18 cellular contexts compared by ENCODE assay signal in genomic region chr14:96206461-96206860, GRCh38. TPM values are rescaled to one million over a fixed set of nuclear protein-coding genes. Genes with fewer than 3 reads are reported as not detected.
DNase-seq lines count a peak whose midpoint lies in the region; ATAC-seq and TF ChIP-seq lines count a peak whose summit lies in the region.
"Had no signal": no experiment of that assay in that cellular context is flagged by ENCODE, and none has a peak within 500 bp of the region (broad histone marks: within the 10 kb centered on the region; RNA-seq: fewer than 3 reads in every experiment).

No MANE protein-coding gene starts in this region.

- DNase-seq in A673 (ENCODE audit: low spot score) (peak; percentile 16), MG63 (no peak), coronary artery (ENCODE audit: low spot score) (no peak), NCI-H226 (no peak), HAP-1 (ENCODE audit: low spot score in 2 of 2) (no peak)
- DNase-seq in stimulated activated CD4-positive, alpha-beta T cell treated with anti-CD3 and anti-CD28 coated beads, Interleukin-15, amount 100 ng/mL, for 24 hours: no peak
- DNase-seq: activated CD8-positive, alpha-beta memory T cell treated with anti-CD3 and anti-CD28 coated beads, Interleukin-2, amount 50 U/mL, for 48 hours; activated naive CD8-positive, alpha-beta T cell treated with anti-CD3 and anti-CD28 coated beads, Interleukin-2, amount 10 ng/mL, durations not matched to agents 7 days and 5 days; AML-193; GOT3; left cardiac atrium; NCI-H1105; nephron progenitor cell; SIG-M5; spleen had no signal

- H3K9ac ChIP-seq in muscle layer of colon (ENCODE audit: low read length): no peak overlapping the region

- H3K27me3 ChIP-seq in A673 (replicated peaks; ENCODE audit: insufficient read depth, low read depth, low read length, poor library complexity): no peaks in the 10 kb centered on the region
- no peaks in the 10 kb centered on the region for H3K27me3 ChIP-seq in MG63
- H3K27me3 ChIP-seq in muscle layer of colon (ENCODE audit: control insufficient read depth in 1 of 2, insufficient read depth in 2 of 2, low read length in 2 of 2): no peaks in the 10 kb centered on the region
- H3K27me3 ChIP-seq in HAP-1 (ENCODE audit: low read depth): peaks cover 72% of the 10 kb centered on the region

- H3K4me1 ChIP-seq in A673 (ENCODE audit: insufficient read depth, low read length, poor library complexity, severe bottlenecking) (peaks cover 10% of the 10 kb centered on the region), muscle layer of colon (ENCODE audit: insufficient read depth, low read length) (peaks cover 20% of the 10 kb centered on the region), HAP-1 (no peaks in the 10 kb centered on the region)

- H3K36me3 ChIP-seq in A673 (ENCODE audit: insufficient read depth, low read length, poor library complexity, severe bottlenecking) (no peaks in the 10 kb centered on the region), MG63 (peaks cover 2% of the 10 kb centered on the region; the same call in 1 of the 2 replicates), muscle layer of colon (ENCODE audit: insufficient read depth, low read length) (no peaks in the 10 kb centered on the region), HAP-1 (replicated peaks) (no peaks in the 10 kb centered on the region)
- H3K36me3 ChIP-seq: spleen had no signal

- intact Hi-C loops in A673 (cut with micrococcal nuclease; ENCODE audit: unreplicated experiment): no loop called here

- CTCF ChIA-PET in A673 (lab: Charles Lee): interaction anchor here (0.6 kb wide), 1 partner anchor 535 kb away, joined by 12 read pairs; no protein-coding TSS in a partner anchor

- TF ChIP-seq CTCF in A673 (conservative IDR thresholded peaks at IDR 0.05; ENCODE audit: low read depth, low read length) (no peak), coronary artery (IDR thresholded peaks at IDR 0.05) (no peak)

- BruUV-seq in A673 (replicated peaks; lab: Mats Ljungman, UMichigan): no TSS peak

- POLR2A ChIA-PET in A673 (lab: Charles Lee; ENCODE audit: low non-redundant PET): no interaction called here

- in situ Hi-C loops in HAP-1 (cut with MboI; ENCODE audit: low sequenced_read_pairs): no loop called here

- no peaks in the 10 kb centered on the region for H3K9me3 ChIP-seq in A673 (ENCODE audit: low read depth, low read length, poor library complexity, severe bottlenecking)
- H3K9me3 ChIP-seq in MG63: no peaks in the 10 kb centered on the region
- H3K9me3 ChIP-seq in muscle layer of colon (ENCODE audit: low read length): no peaks in the 10 kb centered on the region
- no peaks in the 10 kb centered on the region for H3K9me3 ChIP-seq in HAP-1

- ATAC-seq in HG03378 (IDR thresholded peaks at IDR 0.05; ENCODE audit: unreplicated experiment): no peak

- H3K4me3 ChIP-seq in A673 (ENCODE audit: low read depth, low read length, poor library complexity, severe bottlenecking) (no peak overlapping the region), MG63 (peak overlapping the region; percentile 58), coronary artery (peak overlapping the region; percentile 68), muscle layer of colon (ENCODE audit: low read depth in 1 of 2, low read length in 2 of 2) (peak overlapping the region in 1 of 2 donors; percentile 31), HAP-1 (no peak overlapping the region)
- H3K4me3 ChIP-seq: spleen had no signal

- H3K27ac ChIP-seq in A673 (ENCODE audit: low read depth, low read length, poor library complexity, severe bottlenecking): no peak overlapping the region
- H3K27ac ChIP-seq in coronary artery: peak overlapping the region in 1 of 2 donors; percentile 81
- H3K27ac ChIP-seq in muscle layer of colon (ENCODE audit: low read depth, low read length): peak overlapping the region; percentile 82
- H3K27ac ChIP-seq: spleen, VCaP had no signal

RNA-seq across cellular contexts. Expression of gene BDKRB2, which starts 1.8 kb away (rescaled TPM):
- total RNA-seq in A673 (2021): 0.21 and 0.31 TPM in 2 replicates
- total RNA-seq in MG63 (2014; rRNA removed; shearing (Covaris generic); ENCODE audit: low replicate concordance): 8.0 and 8.8 TPM in 2 replicates
- total RNA-seq: activated naive CD8-positive, alpha-beta T cell treated with anti-CD3 and anti-CD28 coated beads, Interleukin-2, amount 10 ng/mL, durations not matched to agents 7 days and 5 days had no signal

RNA-seq across cellular contexts. Expression of gene BDKRB1, which starts 49.5 kb away (rescaled TPM):
- total RNA-seq in A673 (2021): not detected in 2 replicates
- total RNA-seq in MG63 (2014; rRNA removed; shearing (Covaris generic); ENCODE audit: low replicate concordance): 30.5 and 40.5 TPM in 2 replicates
- total RNA-seq: activated naive CD8-positive, alpha-beta T cell treated with anti-CD3 and anti-CD28 coated beads, Interleukin-2, amount 10 ng/mL, durations not matched to agents 7 days and 5 days; spleen had no signal

Comparison
In these comparisons a context has a peak if more than half of its experiments do, and no peak if none do; other contexts are left out.
1. H3K4me3 ChIP-seq: peak in MG63 (single experiment) and coronary artery (single experiment); none in A673 (single experiment) and HAP-1 (single experiment).
2. RNA of gene BDKRB1, which starts 49.5 kb away (total RNA-seq): 30.5 to 40.5 TPM in MG63; not detected in A673; every median in the first group is over 10 times any median in the second.